ENCODE assay signal across 12 cellular contexts in the genomic region with DNA sequence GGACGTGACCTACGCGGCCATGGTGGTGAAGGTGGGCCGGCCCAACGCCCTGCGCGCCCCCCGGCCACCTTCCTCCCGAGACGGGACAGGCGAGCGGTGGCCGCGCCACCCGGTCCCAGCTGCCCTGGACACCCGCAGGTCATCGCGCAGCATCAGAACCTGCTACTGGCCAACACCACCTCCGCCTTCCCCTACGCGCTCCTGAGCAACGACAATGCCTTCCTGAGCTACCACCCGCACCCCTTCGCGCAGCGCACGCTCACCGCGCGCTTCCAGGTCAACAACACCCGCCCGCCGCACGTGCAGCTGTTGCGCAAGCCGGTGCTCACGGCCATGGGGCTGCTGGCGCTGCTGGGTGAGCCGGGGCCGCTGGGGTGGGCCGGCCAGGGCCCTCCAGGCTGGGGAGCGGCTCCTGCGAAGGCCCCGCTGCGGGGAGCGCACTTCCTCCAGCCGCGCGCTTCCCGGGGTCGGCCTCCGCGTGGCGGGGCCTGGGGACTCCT. TPM values are rescaled to one million over a fixed set of nuclear protein-coding genes. Genes with fewer than 3 reads are reported as not detected.
A peak's percentile ranks its signal among the peaks of the same experiment; 100 is the strongest.
DNase-seq lines count a peak whose midpoint lies in the region; ATAC-seq and TF ChIP-seq lines count a peak whose summit lies in the region.
"Had no signal": no experiment of that assay in that cellular context is flagged by ENCODE, and none has a peak within 500 bp of the region (broad histone marks: within the 10 kb centered on the region; RNA-seq: fewer than 3 reads in every experiment).

No MANE protein-coding gene starts in this region.

- H3K27ac ChIP-seq in GM23338 (ENCODE audit: low read depth) (no peak overlapping the region), iPS-18a (ENCODE audit: low read length) (no peak overlapping the region), psoas muscle (no peak overlapping the region)
- H3K27ac ChIP-seq: cardiac muscle cell, foreskin keratinocyte had no signal

- CTCF ChIA-PET in activated CD8-positive, alpha-beta T cell treated with anti-CD3 and anti-CD28 coated beads, Interleukin-2, amount 10 ng/mL, durations not matched to agents 7 days and 5 days (lab: Charles Lee), result interaction anchor here (0.8 kb wide), 1 partner anchor 15 kb away, joined by 3 read pairs; no protein-coding TSS in a partner anchor

- H3K36me3 ChIP-seq in GM23338 (ENCODE audit: insufficient read depth), result no peaks in the 10 kb centered on the region
- no peaks in the 10 kb centered on the region for H3K36me3 ChIP-seq in iPS-18a (ENCODE audit: control insufficient read depth, low read depth, low read length)
- no peaks in the 10 kb centered on the region for H3K36me3 ChIP-seq in psoas muscle (ENCODE audit: insufficient read depth in 1 of 2, low read depth in 1 of 2)
- H3K36me3 ChIP-seq: cardiac muscle cell had no signal

- no peaks in the 10 kb centered on the region for H3K9me2 ChIP-seq in GM23338 (ENCODE audit: insufficient read depth)

- peaks cover 2% of the 10 kb centered on the region; the same call in 1 of the 3 replicates for H3K4me1 Mint-ChIP-seq in GM23338
- no peaks in the 10 kb centered on the region for H3K4me1 Mint-ChIP-seq in activated CD8-positive, alpha-beta T cell treated with anti-CD3 and anti-CD28 coated beads, Interleukin-2, amount 10 ng/mL, durations not matched to agents 7 days and 5 days (ENCODE audit: low read depth)

- H3K27me3 ChIP-seq in GM23338 (ENCODE audit: insufficient read depth), result peaks cover 95% of the 10 kb centered on the region
- peaks cover 98% of the 10 kb centered on the region for H3K27me3 ChIP-seq in iPS-18a (ENCODE audit: control insufficient read depth, insufficient read depth, low read length)
- peaks cover 0 to 99% (median 49%) of the 10 kb centered on the region in 3 donors for H3K27me3 ChIP-seq in psoas muscle (ENCODE audit: insufficient read depth in 3 of 3, low read length in 2 of 3)

- no peaks in the 10 kb centered on the region; the same call in 1 of the 2 replicates for H3K4me1 ChIP-seq in GM23338 (ENCODE audit: insufficient read depth)
- no peaks in the 10 kb centered on the region for H3K4me1 ChIP-seq in iPS-18a (ENCODE audit: control insufficient read depth, low read depth, low read length)
- H3K4me1 ChIP-seq in psoas muscle, result peaks cover 11% of the 10 kb centered on the region
- H3K4me1 ChIP-seq: foreskin keratinocyte had no signal

- peak overlapping the region; percentile 80 for H3K4me2 ChIP-seq in GM23338

- TF ChIP-seq CTCF in GM23338 (conservative IDR thresholded peaks at IDR 0.05; ENCODE audit: low read depth in 2 of 2), result no peak
- no peak for TF ChIP-seq CTCF in psoas muscle (IDR thresholded peaks at IDR 0.05)

- H3K9ac ChIP-seq in iPS-18a (ENCODE audit: low read length), result no peak overlapping the region

- no peaks in the 10 kb centered on the region for H3K9me3 ChIP-seq in iPS-18a (ENCODE audit: control insufficient read depth, low read depth, low read length)
- H3K9me3 ChIP-seq in psoas muscle, result no peaks in the 10 kb centered on the region

- no peaks in the 10 kb centered on the region for H3K79me2 ChIP-seq in GM23338 (replicated peaks; ENCODE audit: insufficient read depth)

- DNase-seq in GM23338 (ENCODE audit: low spot score) (peak; percentile 78), psoas muscle (peak; percentile 64 to 72), COR-L47 (lab: John Stamatoyannopoulos, UW) (no peak), GOT3 (lab: John Stamatoyannopoulos, UW) (no peak), mesenteric fat pad (ENCODE audit: low spot score) (no peak)
- DNase-seq in activated CD8-positive, alpha-beta T cell treated with anti-CD3 and anti-CD28 coated beads, Interleukin-2, amount 10 ng/mL, durations not matched to agents 7 days and 5 days, result no peak
- DNase-seq: foreskin keratinocyte, RPMI8226 had no signal

- no peaks in the 10 kb centered on the region for H3K36me3 Mint-ChIP-seq in GM23338 (ENCODE audit: low read depth)
- H3K36me3 Mint-ChIP-seq in activated CD8-positive, alpha-beta T cell treated with anti-CD3 and anti-CD28 coated beads, Interleukin-2, amount 10 ng/mL, durations not matched to agents 7 days and 5 days (ENCODE audit: low read depth), result no peaks in the 10 kb centered on the region

- peak overlapping the region; percentile 59; the same call in 2 of the 3 replicates for H3K4me3 Mint-ChIP-seq in GM23338
- H3K4me3 Mint-ChIP-seq in activated CD8-positive, alpha-beta T cell treated with anti-CD3 and anti-CD28 coated beads, Interleukin-2, amount 10 ng/mL, durations not matched to agents 7 days and 5 days, result no peak overlapping the region
- H3K4me3 Mint-ChIP-seq: stimulated activated naive CD8-positive, alpha-beta T cell treated with anti-CD3 and anti-CD28 coated beads, Interleukin-15, Interleukin-2, amounts not matched to agents 100 ng/mL and 50 ng/mL, for 24 hours had no signal

- H3K27ac Mint-ChIP-seq in GM23338, result no peak overlapping the region
- no peak overlapping the region for H3K27ac Mint-ChIP-seq in activated CD8-positive, alpha-beta T cell treated with anti-CD3 and anti-CD28 coated beads, Interleukin-2, amount 10 ng/mL, durations not matched to agents 7 days and 5 days
- H3K27ac Mint-ChIP-seq: stimulated activated naive CD8-positive, alpha-beta T cell treated with anti-CD3 and anti-CD28 coated beads, Interleukin-15, Interleukin-2, amounts not matched to agents 100 ng/mL and 50 ng/mL, for 24 hours had no signal

- peaks cover 7% of the 10 kb centered on the region; the same call in 2 of the 3 replicates for H3K9me3 Mint-ChIP-seq in GM23338
- H3K9me3 Mint-ChIP-seq in activated CD8-positive, alpha-beta T cell treated with anti-CD3 and anti-CD28 coated beads, Interleukin-2, amount 10 ng/mL, durations not matched to agents 7 days and 5 days (ENCODE audit: insufficient read depth), result no peaks in the 10 kb centered on the region
- H3K9me3 Mint-ChIP-seq: stimulated activated naive CD8-positive, alpha-beta T cell treated with anti-CD3 and anti-CD28 coated beads, Interleukin-15, Interleukin-2, amounts not matched to agents 100 ng/mL and 50 ng/mL, for 24 hours had no signal

- H3F3A ChIP-seq in GM23338 (replicated peaks; ENCODE audit: low read depth), result no peaks in the 10 kb centered on the region

- POLR2A ChIA-PET in activated CD8-positive, alpha-beta T cell treated with anti-CD3 and anti-CD28 coated beads, Interleukin-2, amount 10 ng/mL, durations not matched to agents 7 days and 5 days (lab: Charles Lee), result no interaction called here

- no peaks in the 10 kb centered on the region; the same call in 1 of the 2 replicates for H4K20me1 ChIP-seq in GM23338 (replicated peaks; ENCODE audit: insufficient read depth)

- 1 to 3% (median 3%) methylated on average over 41 to 54 of the region's 54 CpGs for WGBS in psoas muscle, 3 donors

- peak overlapping the region; percentile 57 for H3K4me3 ChIP-seq in GM23338
- H3K4me3 ChIP-seq in iPS-18a (ENCODE audit: low read length), result peak overlapping the region; percentile 21
- peak overlapping the region; percentile 38 for H3K4me3 ChIP-seq in psoas muscle

- ATAC-seq in GM23338, result peak; percentile 53
- peak; percentile 28 for ATAC-seq in activated CD8-positive, alpha-beta T cell treated with anti-CD3 and anti-CD28 coated beads, Interleukin-2, amount 10 ng/mL, durations not matched to agents 7 days and 5 days
- ATAC-seq in psoas muscle, result peak in 3 of 4 donors; percentile 12 to 49 (median 25)
- ATAC-seq in GM18517 (IDR thresholded peaks at IDR 0.05; ENCODE audit: unreplicated experiment), result no peak
- ATAC-seq: foreskin keratinocyte had no signal

- peak overlapping the region; percentile 76; the same call in 1 of the 2 replicates for H2AFZ ChIP-seq in GM23338

- intact Hi-C loops in psoas muscle (cut with DNase I), result no loop called here

- H3K27me3 Mint-ChIP-seq in GM23338 (ENCODE audit: insufficient read depth, low read depth, poor library complexity), result peaks cover 71% of the 10 kb centered on the region
- H3K27me3 Mint-ChIP-seq in activated CD8-positive, alpha-beta T cell treated with anti-CD3 and anti-CD28 coated beads, Interleukin-2, amount 10 ng/mL, durations not matched to agents 7 days and 5 days (ENCODE audit: low read depth), result peaks cover 46% of the 10 kb centered on the region

RNA-seq across cellular contexts. Expression of gene SLC26A1, which starts 9.0 kb away (rescaled TPM):
- 0.10 and 0.16 TPM in 2 replicates for total RNA-seq in GM23338 (2014; rRNA removed; shearing (Covaris generic))
- 0.07 and 0.27 TPM in 2 replicates for polyA plus RNA-seq in GM23338 (2016; fragmentation: Nextera tagmentation; extraction: Ambion mirVana)
- under 1 TPM in 1 of 2 experiments, not detected in 1; 0.45 TPM for total RNA-seq in activated CD8-positive, alpha-beta T cell treated with anti-CD3 and anti-CD28 coated beads, Interleukin-2, amount 10 ng/mL, durations not matched to agents 7 days and 5 days
- under 1 TPM in 1 of 4 donors, not detected in 3; 0.12 TPM for total RNA-seq in psoas muscle
- polyA plus RNA-seq in psoas muscle, result under 1 TPM; 0.06 to 0.36 (median 0.18) TPM
- total RNA-seq in mesenteric fat pad, result 0.22 TPM
- total RNA-seq: foreskin keratinocyte had no signal
- polyA plus RNA-seq: foreskin keratinocyte had no signal

RNA-seq across cellular contexts. Expression of gene FGFRL1, which starts 9.2 kb away (rescaled TPM):
- total RNA-seq in GM23338 (2014; rRNA removed; shearing (Covaris generic)), result 28.6 and 35.8 TPM in 2 replicates
- polyA plus RNA-seq in GM23338 (2016; fragmentation: Nextera tagmentation; extraction: Ambion mirVana) (7.0 and 7.3 TPM in 2 replicates), psoas muscle (10 to 100 TPM in 2 of 3 donors, 1 to 10 TPM in 1; 9.8 to 41.2 (median 12.8) TPM)
- total RNA-seq in activated CD8-positive, alpha-beta T cell treated with anti-CD3 and anti-CD28 coated beads, Interleukin-2, amount 10 ng/mL, durations not matched to agents 7 days and 5 days, result 10 to 100 TPM in 1 of 2 experiments, 1 to 10 TPM in 1; 8.1 to 10.1 TPM
- total RNA-seq in psoas muscle (10 to 100 TPM; 14.4 to 18.6 (median 16.9) TPM), mesenteric fat pad (54.1 TPM)

RNA-seq across cellular contexts. Expression of gene IDUA, which starts 15.3 kb away (rescaled TPM):
- 0.62 and 6.1 TPM in 2 replicates for total RNA-seq in GM23338 (2014; rRNA removed; shearing (Covaris generic))
- polyA plus RNA-seq in GM23338 (2016; fragmentation: Nextera tagmentation; extraction: Ambion mirVana), result 0.80 and 1.3 TPM in 2 replicates
- 10 to 100 TPM; 19.0 to 20.9 TPM for total RNA-seq in activated CD8-positive, alpha-beta T cell treated with anti-CD3 and anti-CD28 coated beads, Interleukin-2, amount 10 ng/mL, durations not matched to agents 7 days and 5 days
- 1 to 10 TPM; 5.1 to 6.0 (median 5.7) TPM for total RNA-seq in psoas muscle
- 1 to 10 TPM; 1.3 to 3.1 (median 1.9) TPM for polyA plus RNA-seq in psoas muscle
- total RNA-seq in mesenteric fat pad, result 34.7 TPM

RNA-seq across cellular contexts. Expression of gene DGKQ, which starts 28.8 kb away (rescaled TPM):
- total RNA-seq in GM23338 (2014; rRNA removed; shearing (Covaris generic)), result 18.6 and 22.4 TPM in 2 replicates
- polyA plus RNA-seq in GM23338 (2016; fragmentation: Nextera tagmentation; extraction: Ambion mirVana), result 3.4 and 4.0 TPM in 2 replicates
- total RNA-seq in activated CD8-positive, alpha-beta T cell treated with anti-CD3 and anti-CD28 coated beads, Interleukin-2, amount 10 ng/mL, durations not matched to agents 7 days and 5 days, result 10 to 100 TPM; 15.9 to 16.2 TPM
- total RNA-seq in psoas muscle, result 1 to 10 TPM; 2.8 to 3.9 (median 3.5) TPM
- 1 to 10 TPM; 2.2 to 2.5 (median 2.4) TPM for polyA plus RNA-seq in psoas muscle
- total RNA-seq in mesenteric fat pad, result 10.1 TPM

Comparison
In these comparisons a context has a peak if more than half of its experiments do, and no peak if none do; other contexts are left out.
1. DNase-seq: peak in GM23338 (single experiment) and psoas muscle (2 of 2); none in activated CD8-positive, alpha-beta T cell treated with anti-CD3 and anti-CD28 coated beads, Interleukin-2, amount 10 ng/mL, durations not matched to agents 7 days and 5 days (single experiment), COR-L47 (single experiment), GOT3 (single experiment) and mesenteric fat pad (single experiment).
2. Peak in every context shown above with its lines, with median percentiles within 50 percentile points of each other: H3K4me3 ChIP-seq.